In the genomic region with DNA sequence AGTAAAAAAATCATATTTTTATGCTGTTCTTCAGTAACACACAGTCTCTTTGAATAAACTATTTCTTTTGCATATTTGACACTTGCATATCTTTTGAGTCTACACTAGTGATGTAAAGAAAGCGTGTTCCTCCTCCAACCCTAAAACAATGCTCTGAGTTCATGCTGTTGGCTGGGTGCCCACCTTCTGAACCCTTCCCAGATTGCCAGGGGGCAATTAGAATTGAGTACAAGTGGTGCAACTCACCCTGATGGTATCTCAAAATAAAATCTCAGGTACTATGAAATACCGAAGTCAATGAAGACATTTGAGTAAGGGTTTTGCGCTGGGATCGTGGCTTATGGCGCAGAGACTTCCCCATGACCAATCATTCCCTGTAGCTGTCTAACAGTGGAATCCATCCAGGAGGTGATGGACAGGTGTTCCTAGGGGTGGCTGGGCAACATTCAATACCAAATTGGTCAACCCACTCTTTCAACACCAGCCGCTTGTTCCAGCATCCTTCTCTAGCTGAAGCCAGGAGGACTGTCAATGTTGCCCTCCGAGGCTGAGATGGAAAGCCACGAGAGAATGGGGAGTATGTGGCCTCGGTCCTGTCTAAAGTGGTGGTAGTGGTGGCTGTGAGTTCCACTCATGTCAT, we compare ENCODE assay signal across 16 cellular contexts.
A peak's percentile ranks its signal among the peaks of the same experiment; 100 is the strongest.
DNase-seq lines count a peak whose midpoint lies in the region; ATAC-seq and TF ChIP-seq lines count a peak whose summit lies in the region.
"Had no signal": no experiment of that assay in that cellular context is flagged by ENCODE, and none has a peak within 500 bp of the region (broad histone marks: within the 10 kb centered on the region; RNA-seq: fewer than 3 reads in every experiment).

No MANE protein-coding gene starts in this region.

- H3K4me3 ChIP-seq in MG63 (no peak overlapping the region), Panc1 (ENCODE audit: low read depth in 2 of 2, low read length in 2 of 2) (no peak overlapping the region)
- H3K4me3 ChIP-seq: SK-N-MC had no signal

- ATAC-seq in Panc1 (no peak), foreskin keratinocyte (peak; percentile 49), GM21717 (IDR thresholded peaks at IDR 0.05; ENCODE audit: unreplicated experiment) (no peak)
- ATAC-seq: PC-3, Right ventricle myocardium inferior, T-cell had no signal

- intact Hi-C loops in Panc1 (cut with micrococcal nuclease; ENCODE audit: unreplicated experiment), result no loop called here

- no peak for TF ChIP-seq CTCF in Panc1 (IDR thresholded peaks at IDR 0.05)
- no peak for TF ChIP-seq CTCF in foreskin keratinocyte (conservative IDR thresholded peaks at IDR 0.05)

- peak; percentile 61 for DNase-seq in DMS79 treated with DMSO at 0.1 percent for 48 hours (lab: John Stamatoyannopoulos, UW)
- DNase-seq in MG63, result peak; percentile 34
- no peak for DNase-seq in Panc1 (ENCODE audit: low read depth, low spot score)
- DNase-seq in foreskin keratinocyte, result peak; percentile 59 to 93
- no peak for DNase-seq in NCI-H187 treated with DMSO at 0.1 percent for 48 hours (lab: John Stamatoyannopoulos, UW)
- DNase-seq in germinal center (ENCODE audit: low spot score), result no peak
- DNase-seq: C1 segment of cervical spinal cord, DMS153, H9, NCI-H1436 treated with DMSO at 0.1 percent for 48 hours, NCI-H526 treated with DMSO at 0.1 percent for 48 hours, PC-3, T-cell had no signal

- H3K27ac ChIP-seq in Panc1 (ENCODE audit: low read length) (peak overlapping the region; percentile 13; the same call in 1 of the 2 replicates), foreskin keratinocyte (no peak overlapping the region)
- H3K27ac ChIP-seq: SK-N-MC had no signal

- CTCF ChIA-PET in Panc1 (lab: Charles Lee), result no interaction called here

- H3K4me1 ChIP-seq in Panc1 (ENCODE audit: control insufficient read depth, insufficient read depth, low read length), result peaks cover 6% of the 10 kb centered on the region; the same call in 1 of the 2 replicates
- no peaks in the 10 kb centered on the region for H3K4me1 ChIP-seq in foreskin keratinocyte

- no TSS peak for BruUV-seq in Panc1 (replicated peaks; lab: Mats Ljungman, UMichigan)

- in situ Hi-C loops in Panc1 (cut with HindIII; ENCODE audit: low pct_unique_long_range_greater_than_20kb, low sequenced_read_pairs), result no loop called here

- POLR2A ChIA-PET in Panc1 (lab: Charles Lee), result interaction anchor here (0.6 kb wide), 1 partner anchor 174 kb away, joined by 3 read pairs; no protein-coding TSS in a partner anchor

- no peaks in the 10 kb centered on the region for H3K27me3 ChIP-seq in MG63
- no peaks in the 10 kb centered on the region for H3K27me3 ChIP-seq in Panc1 (ENCODE audit: control insufficient read depth, insufficient read depth, low read length)
- H3K27me3 ChIP-seq in foreskin keratinocyte, result peaks cover 52% of the 10 kb centered on the region

- H3K9me3 ChIP-seq in MG63 (no peaks in the 10 kb centered on the region), Panc1 (ENCODE audit: control insufficient read depth, insufficient read depth, low read depth, low read length) (no peaks in the 10 kb centered on the region)

- peaks cover 54% of the 10 kb centered on the region for H3K36me3 ChIP-seq in MG63
- no peaks in the 10 kb centered on the region for H3K36me3 ChIP-seq in Panc1 (ENCODE audit: control insufficient read depth, insufficient read depth, low read length)

Comparison
In these comparisons a context has a peak if more than half of its experiments do, and no peak if none do; other contexts are left out.
1. DNase-seq: peak in DMS79 treated with DMSO at 0.1 percent for 48 hours (single experiment), MG63 (single experiment) and foreskin keratinocyte (2 of 2); none in Panc1 (single experiment), NCI-H187 treated with DMSO at 0.1 percent for 48 hours (single experiment) and germinal center (single experiment).